In the genomic region with DNA sequence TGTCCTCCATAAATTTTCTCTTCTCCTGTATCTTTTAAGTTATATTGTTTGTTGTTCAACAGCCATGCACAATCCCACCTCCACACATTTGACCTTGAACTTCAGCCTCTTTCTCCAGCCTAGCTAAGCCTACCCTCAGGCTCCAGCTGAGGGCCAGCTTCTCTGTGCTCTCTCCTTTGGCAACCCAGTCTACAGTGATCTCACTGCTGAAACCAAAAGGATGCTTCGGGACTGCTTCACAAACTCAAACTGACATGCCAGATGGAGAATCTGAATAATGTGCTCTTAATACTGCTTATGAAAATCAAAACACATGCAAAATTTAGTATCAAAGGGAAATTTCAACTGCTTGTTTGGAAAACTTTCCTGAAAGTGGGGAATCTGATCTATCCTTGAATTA, we compare ENCODE assay signal across 27 cellular contexts.
"Had no signal": no experiment of that assay in that cellular context is flagged by ENCODE, and none has a peak within 500 bp of the region (broad histone marks: within the 10 kb centered on the region; RNA-seq: fewer than 3 reads in every experiment).

No MANE protein-coding gene starts in this region.

- H3K4me1 ChIP-seq: ascending aorta, neural progenitor cell, uterus had no signal

- H3K27me3 ChIP-seq: ascending aorta, brain microvascular endothelial cell, left lung, neural progenitor cell, uterus had no signal

- H3K9me3 ChIP-seq: ascending aorta, lower lobe of right lung, thoracic aorta, uterus had no signal

- H3K4me3 ChIP-seq: ascending aorta, left lung, lower lobe of right lung, neural progenitor cell, skin epidermis, thoracic aorta, uterus had no signal

- H3K9ac ChIP-seq: neural progenitor cell had no signal

- ATAC-seq: esophagus mucosa; left lung; lower lobe of right lung; natural killer cell; right cardiac atrium; stimulated activated effector memory CD8-positive, alpha-beta T cell treated with anti-CD3 and anti-CD28 coated beads, Interleukin-12 subunit alpha, Interleukin-12 subunit beta, amount 100 ng/mL, for 72 hours had no signal

- H3K36me3 ChIP-seq: ascending aorta, brain microvascular endothelial cell, left lung, lower lobe of right lung, neural progenitor cell, thoracic aorta, uterus had no signal

- DNase-seq: activated CD4-positive, alpha-beta memory T cell treated with anti-CD3 and anti-CD28 coated beads for 36 hours; activated CD4-positive, alpha-beta T cell treated with anti-CD3 and anti-CD28 coated beads, Interleukin-2, amount 10 ng/mL, durations not matched to agents 24 days and 14 days; activated CD4-positive, CD25-positive, alpha-beta regulatory T cell treated with anti-CD3 and anti-CD28 coated beads, Interleukin-2, amount 50 U/mL, for 72 hours; activated CD8-positive, alpha-beta memory T cell treated with anti-CD3 and anti-CD28 coated beads, Interleukin-2, amount 50 U/mL, for 4 hours; activated effector memory CD4-positive, alpha-beta T cell treated with anti-CD3 and anti-CD28 coated beads, Interleukin-2, amount 50 U/mL, for 16 hours; activated naive CD4-positive, alpha-beta T cell treated with anti-CD3 and anti-CD28 coated beads for 36 hours; activated naive CD8-positive, alpha-beta T cell treated with anti-CD3 and anti-CD28 coated beads for 36 hours; activated T-cell treated with anti-CD3 and anti-CD28 coated beads, Interleukin-2, amount 50 U/mL, for 1 hour; brain microvascular endothelial cell; cortex of kidney; endodermal cell; left lung; lower lobe of right lung; mesenchymal stem cell; natural killer cell; occipital lobe; right cardiac atrium; stimulated activated CD4-positive, alpha-beta T cell treated with anti-CD3 and anti-CD28 coated beads, Interleukin-12 subunit alpha, Interleukin-12 subunit beta, amount 100 ng/mL, for 4 hours; stimulated activated CD4-positive, alpha-beta T cell treated with anti-CD3 and anti-CD28 coated beads, Interleukin-4, amount 100 ng/mL, for 1 hour; trophoblast cell; uterus had no signal
